Comparison of ENCODE assay signal across 29 cellular contexts in genomic region chr19:55542292-55542855, GRCh38. TPM values are rescaled to one million over a fixed set of nuclear protein-coding genes. Genes with fewer than 3 reads are reported as not detected.
A peak's percentile ranks its signal among the peaks of the same experiment; 100 is the strongest.
DNase-seq lines count a peak whose midpoint lies in the region; ATAC-seq, FAIRE-seq and TF ChIP-seq lines count a peak whose summit lies in the region.
"Had no signal": no experiment of that assay in that cellular context is flagged by ENCODE, and none has a peak within 500 bp of the region (broad histone marks: within the 10 kb centered on the region; RNA-seq: fewer than 3 reads in every experiment).

No MANE protein-coding gene starts in this region.

- H3K9me3 ChIP-seq in HEK293 (ENCODE audit: control insufficient read depth, insufficient read depth, low read depth, low read length) (no peaks in the 10 kb centered on the region), K562 (replicated peaks; ENCODE audit: control insufficient read depth, insufficient read depth, low read depth, low read length) (no peaks in the 10 kb centered on the region)
- H3K9me3 ChIP-seq: BE2C, BLaER1 had no signal

- no peak overlapping the region for H3K4me2 ChIP-seq in K562 (ENCODE audit: insufficient read depth, low read length)
- H3K4me2 ChIP-seq: BLaER1 had no signal

- intact Hi-C loops in K562 (cut with micrococcal nuclease) = no loop called here

- TF ChIP-seq POLR2A in K562 (conservative IDR thresholded peaks at IDR 0.05) (no peak), GM12891 (IDR thresholded peaks at IDR 0.05; ENCODE audit: low read depth, low read length) (no peak)

- FAIRE-seq in K562 (lab: Jason Lieb, UNC) (no peak), GM12891 (lab: Jason Lieb, UNC) (no peak)
- FAIRE-seq: A204.1, GM12878, GM19239 had no signal

- peaks cover 4% of the 10 kb centered on the region for H3K9me1 ChIP-seq in K562 (ENCODE audit: control insufficient read depth, insufficient read depth, low read length)

- H3K27me3 ChIP-seq in K562 (ENCODE audit: control insufficient read depth in 2 of 2, insufficient read depth in 2 of 2, low read length in 2 of 2) = no peaks in the 10 kb centered on the region
- H3K27me3 ChIP-seq: BE2C, BLaER1 had no signal

- in situ Hi-C loops in K562 (cut with MboI) = no loop called here

- H3K27ac ChIP-seq in HEK293 (ENCODE audit: extremely low read depth, low read depth, low read length) (no peak overlapping the region), K562 (ENCODE audit: extremely low read depth, low read depth, low read length) (no peak overlapping the region)
- H3K27ac ChIP-seq: BLaER1 had no signal

- H2AFZ ChIP-seq in K562 (ENCODE audit: low read depth, low read length) = no peak overlapping the region

- BruUV-seq in K562 (replicated peaks; lab: Mats Ljungman, UMichigan) = no TSS peak

- H3K9ac ChIP-seq in K562 (ENCODE audit: insufficient read depth in 1 of 2, low read depth in 2 of 2, low read length in 2 of 2) = no peak overlapping the region
- H3K9ac ChIP-seq: BLaER1 had no signal

- peaks cover 16% of the 10 kb centered on the region for H3K36me3 Mint-ChIP-seq in glutamatergic neuron (ENCODE audit: unreplicated experiment)
- H3K36me3 Mint-ChIP-seq: CD14-positive monocyte; CD4-positive, alpha-beta memory T cell; CD4-positive, CD25-positive, alpha-beta regulatory T cell; CD8-positive, alpha-beta memory T cell had no signal

- no peak overlapping the region for H3K4me3 ChIP-seq in HEK293 (ENCODE audit: low read depth, low read length)
- H3K4me3 ChIP-seq in K562 = no peak overlapping the region
- H3K4me3 ChIP-seq: BLaER1, GM12878 had no signal

- POLR2A ChIA-PET in HEK293 (lab: Yijun Ruan, JAX) = no interaction called here
- POLR2A ChIA-PET in K562 (lab: Yijun Ruan, JAX) = no interaction called here

- TF ChIP-seq RAD21 in K562 (CRISPR knock-in tag; conservative IDR thresholded peaks at IDR 0.05 in 1 of 2, IDR thresholded peaks at IDR 0.05 in 1 of 2) = no peak

- DNase-seq in K562 (ENCODE audit: extremely low read depth in 1 of 4, low spot score in 3 of 4) (no peak), glutamatergic neuron (no peak), dedifferentiated amniotic fluid mesenchymal stem cell (ENCODE audit: extremely low spot score) (no peak), GM12891 (ENCODE audit: insufficient read length, low spot score) (no peak)
- DNase-seq: 8988T; ACHN; BE2C; C1 segment of cervical spinal cord; CD4-positive, alpha-beta memory T cell; CD4-positive, CD25-positive, alpha-beta regulatory T cell; CD8-positive, alpha-beta memory T cell; COR-L47; DMS 273 treated with DMSO at 0.1 percent for 48 hours; DMS153; DMS53; DMS79; DND-41; EL; GDM1 had no signal

- H3K9me3 Mint-ChIP-seq in glutamatergic neuron (ENCODE audit: unreplicated experiment) = peaks cover 14% of the 10 kb centered on the region
- H3K9me3 Mint-ChIP-seq: CD8-positive, alpha-beta memory T cell had no signal

- WGBS in K562 (ENCODE audit: insufficient coverage, low coverage, missing lambda C conversion rate) = 8% methylated on average over 6 of the region's 7 CpGs

- TF ChIP-seq CTCF in HEK293 (tag by site-specific recombination; IDR thresholded peaks at IDR 0.05) = no peak
- no peak for TF ChIP-seq CTCF in K562 (IDR thresholded peaks at IDR 0.05 in 2 of 3, conservative IDR thresholded peaks at IDR 0.05 in 1 of 3; ENCODE audit: insufficient read depth in 2 of 3, low read depth in 1 of 3, low read length in 3 of 3)
- TF ChIP-seq CTCF in glutamatergic neuron (IDR thresholded peaks at IDR 0.05; ENCODE audit: partially characterized antibody, unreplicated experiment) = no peak

- H3K4me1 Mint-ChIP-seq in glutamatergic neuron (ENCODE audit: low read depth, unreplicated experiment) = peaks cover 19% of the 10 kb centered on the region
- H3K4me1 Mint-ChIP-seq: CD4-positive, alpha-beta memory T cell; CD4-positive, CD25-positive, alpha-beta regulatory T cell; CD8-positive, alpha-beta memory T cell had no signal

- H4K20me1 ChIP-seq in K562 (replicated peaks; ENCODE audit: control insufficient read depth, insufficient read depth, low read length) = no peaks in the 10 kb centered on the region
- H4K20me1 ChIP-seq: BLaER1 had no signal

- no peak overlapping the region for H3K4me3 Mint-ChIP-seq in glutamatergic neuron (ENCODE audit: unreplicated experiment)
- H3K4me3 Mint-ChIP-seq: CD14-positive monocyte; CD4-positive, alpha-beta memory T cell; CD8-positive, alpha-beta memory T cell had no signal

- H3K4me1 ChIP-seq in HEK293 (ENCODE audit: control insufficient read depth, insufficient read depth, low read length) = no peaks in the 10 kb centered on the region
- H3K4me1 ChIP-seq in K562 (replicated peaks in 1 of 2; ENCODE audit: control insufficient read depth in 2 of 2, insufficient read depth in 2 of 2, low read length in 2 of 2) = peaks cover 33 to 55% of the 10 kb centered on the region in 2 experiments
- H3K4me1 ChIP-seq: BE2C had no signal

- peak overlapping the region; percentile 4 for H3K27ac Mint-ChIP-seq in glutamatergic neuron (ENCODE audit: unreplicated experiment)
- H3K27ac Mint-ChIP-seq: CD14-positive monocyte; CD4-positive, alpha-beta memory T cell; CD4-positive, CD25-positive, alpha-beta regulatory T cell had no signal

- no peak for ATAC-seq in K562
- ATAC-seq in HG02852 (IDR thresholded peaks at IDR 0.05; ENCODE audit: unreplicated experiment) = no peak
- ATAC-seq: GM12878 had no signal

- peaks cover 7% of the 10 kb centered on the region for H3K27me3 Mint-ChIP-seq in glutamatergic neuron (ENCODE audit: unreplicated experiment)

- CTCF ChIA-PET in HEK293 (lab: Yijun Ruan, JAX) (no interaction called here), K562 (lab: Yijun Ruan, JAX; ENCODE audit: low intra/inter-chr PET ratio) (no interaction called here)

- no peak for TF ChIP-seq EP300 in K562 (IDR thresholded peaks at IDR 0.05; ENCODE audit: low read length)

- H3K79me2 ChIP-seq in K562 (ENCODE audit: control insufficient read depth, insufficient read depth, low read length) = no peaks in the 10 kb centered on the region

- H3K36me3 ChIP-seq in HEK293 (ENCODE audit: control insufficient read depth in 2 of 2, insufficient read depth in 1 of 2, low read length in 2 of 2) = no peaks in the 10 kb centered on the region
- H3K36me3 ChIP-seq in K562 (ENCODE audit: control insufficient read depth, insufficient read depth, low read length) = no peaks in the 10 kb centered on the region
- H3K36me3 ChIP-seq: BE2C, BLaER1 had no signal

RNA-seq across cellular contexts. Expression of gene SBK3, which starts 3.0 kb away (rescaled TPM):
- 1.1 TPM in 1 of 2 replicates, not detected in the other for total RNA-seq in K562 (2011; cell fraction: chromatin; rRNA removed; ENCODE audit: low replicate concordance)
- total RNA-seq in K562 (2011; cell fraction: nucleolus; rRNA removed) = 0.50 TPM in 1 of 2 replicates, not detected in the other
- 0.44 TPM in 1 of 2 replicates, not detected in the other for total RNA-seq in K562 (2011; cell fraction: nucleoplasm; rRNA removed)
- total RNA-seq in K562 (2014; rRNA removed) = not detected in 2 replicates
- not detected in 2 replicates for total RNA-seq in K562 (2014; rRNA removed; fragmentation: Illumina TruSeq; extraction: Trizol)
- total RNA-seq in K562 (2015; rRNA removed; fragmentation: Illumina TruSeq; extraction: Trizol) = not detected in 2 replicates
- 0.13 TPM in 1 of 2 replicates, not detected in the other for total RNA-seq in K562 (2021)
- polyA plus RNA-seq in K562 (2011; rRNA removed) = 0.20 and 0.43 TPM in 2 replicates
- polyA plus RNA-seq in K562 (2011; cell fraction: cytosol; rRNA removed) = 0.19 and 3.0 TPM in 2 replicates
- 2.0 TPM in 1 of 2 replicates, not detected in the other for polyA plus RNA-seq in K562 (2011; cell fraction: nucleus; rRNA removed)
- 0.23 and 0.43 TPM in 2 replicates for polyA plus RNA-seq in K562 (2012)
- 0.12 TPM in 1 of 2 replicates, not detected in the other for polyA plus RNA-seq in K562 (2014; fragmentation: Illumina TruSeq; extraction: Trizol)
- polyA plus RNA-seq in K562 (2014; fragmentation: Nextera tagmentation; extraction: Ambion mirVana) = not detected
- polyA plus RNA-seq in K562 (2014; rRNA removed) = 0.11 TPM in 1 of 2 replicates, not detected in the other
- 0.14 TPM in 1 of 2 replicates, not detected in the other for polyA minus RNA-seq in K562 (2011; rRNA and poly(A)+ RNA removed)
- 1.7 TPM in 1 of 2 replicates, not detected in the other for polyA minus RNA-seq in K562 (2011; cell fraction: cytosol; rRNA and poly(A)+ RNA removed)
- polyA minus RNA-seq in K562 (2011; cell fraction: nucleus; rRNA and poly(A)+ RNA removed) = 1.2 TPM in 1 of 2 replicates, not detected in the other
- total RNA-seq in glutamatergic neuron (ENCODE audit: unreplicated experiment) = not detected
- not detected for polyA plus RNA-seq in GM12891 (2012; ENCODE audit: low read depth, missing spikeins)
- total RNA-seq: A673; CD4-positive, alpha-beta memory T cell; CD4-positive, CD25-positive, alpha-beta regulatory T cell; CD8-positive, alpha-beta memory T cell; Daoy; GM12878 had no signal
- polyA plus RNA-seq: AG04450; CD14-positive monocyte; CD4-positive, alpha-beta memory T cell; CD4-positive, CD25-positive, alpha-beta regulatory T cell; CD8-positive, alpha-beta memory T cell; GM12878 had no signal

RNA-seq across cellular contexts. Expression of gene SBK2, which starts 5.4 kb away (rescaled TPM):
- total RNA-seq in K562 (2011; cell fraction: chromatin; rRNA removed; ENCODE audit: low replicate concordance) = not detected in 2 replicates
- not detected in 2 replicates for total RNA-seq in K562 (2011; cell fraction: nucleolus; rRNA removed)
- not detected in 2 replicates for total RNA-seq in K562 (2011; cell fraction: nucleoplasm; rRNA removed)
- total RNA-seq in K562 (2014; rRNA removed) (not detected in 2 replicates), K562 (2014; rRNA removed; fragmentation: Illumina TruSeq; extraction: Trizol) (not detected in 2 replicates), K562 (2015; rRNA removed; fragmentation: Illumina TruSeq; extraction: Trizol) (not detected in 2 replicates), K562 (2021) (not detected in 2 replicates), glutamatergic neuron (ENCODE audit: unreplicated experiment) (0.42 TPM)
- polyA plus RNA-seq in K562 (2011; rRNA removed) (not detected in 2 replicates), K562 (2014; fragmentation: Illumina TruSeq; extraction: Trizol) (not detected in 2 replicates), K562 (2014; fragmentation: Nextera tagmentation; extraction: Ambion mirVana) (not detected), K562 (2014; rRNA removed) (not detected in 2 replicates)
- 0.09 TPM in 1 of 2 replicates, not detected in the other for polyA plus RNA-seq in K562 (2011; cell fraction: cytosol; rRNA removed)
- polyA plus RNA-seq in K562 (2011; cell fraction: nucleus; rRNA removed) = 0.17 TPM in 1 of 2 replicates, not detected in the other
- polyA plus RNA-seq in K562 (2012) = not detected in 2 replicates
- not detected in 2 replicates for polyA minus RNA-seq in K562 (2011; rRNA and poly(A)+ RNA removed)
- polyA minus RNA-seq in K562 (2011; cell fraction: cytosol; rRNA and poly(A)+ RNA removed) = not detected in 2 replicates
- polyA minus RNA-seq in K562 (2011; cell fraction: nucleus; rRNA and poly(A)+ RNA removed) = not detected in 2 replicates
- polyA plus RNA-seq in GM12891 (2012; ENCODE audit: low read depth, missing spikeins) = not detected
- total RNA-seq: A673; CD4-positive, alpha-beta memory T cell; CD4-positive, CD25-positive, alpha-beta regulatory T cell; CD8-positive, alpha-beta memory T cell; Daoy; GM12878 had no signal
- polyA plus RNA-seq: CD14-positive monocyte; CD4-positive, alpha-beta memory T cell; CD4-positive, CD25-positive, alpha-beta regulatory T cell; CD8-positive, alpha-beta memory T cell; GM12878 had no signal

RNA-seq across cellular contexts. Expression of gene ZNF579, which starts 38.3 kb away (rescaled TPM):
- 39.4 and 55.2 TPM in 2 replicates for total RNA-seq in K562 (2011; cell fraction: chromatin; rRNA removed; ENCODE audit: low replicate concordance)
- total RNA-seq in K562 (2011; cell fraction: nucleolus; rRNA removed) = 10.7 TPM in 2 replicates
- 25.4 and 86.3 TPM in 2 replicates for total RNA-seq in K562 (2011; cell fraction: nucleoplasm; rRNA removed)
- total RNA-seq in K562 (2014; rRNA removed) (3.8 and 5.9 TPM in 2 replicates), K562 (2014; rRNA removed; fragmentation: Illumina TruSeq; extraction: Trizol) (1.0 and 1.3 TPM in 2 replicates), K562 (2015; rRNA removed; fragmentation: Illumina TruSeq; extraction: Trizol) (1.2 and 1.3 TPM in 2 replicates), K562 (2021) (15.0 and 15.9 TPM in 2 replicates), glutamatergic neuron (ENCODE audit: unreplicated experiment) (48.9 TPM)
- polyA plus RNA-seq in K562 (2011; rRNA removed) (1.6 and 3.3 TPM in 2 replicates), K562 (2014; fragmentation: Illumina TruSeq; extraction: Trizol) (3.3 and 3.9 TPM in 2 replicates), K562 (2014; fragmentation: Nextera tagmentation; extraction: Ambion mirVana) (under 1 TPM; 0.06 to 0.08 TPM), K562 (2014; rRNA removed) (3.4 and 4.9 TPM in 2 replicates)
- polyA plus RNA-seq in K562 (2011; cell fraction: cytosol; rRNA removed) = 3.0 and 6.5 TPM in 2 replicates
- polyA plus RNA-seq in K562 (2011; cell fraction: nucleus; rRNA removed) = 17.0 and 20.1 TPM in 2 replicates
- 6.7 and 9.7 TPM in 2 replicates for polyA plus RNA-seq in K562 (2012)
- polyA minus RNA-seq in K562 (2011; rRNA and poly(A)+ RNA removed) = 3.0 and 4.6 TPM in 2 replicates
- 5.6 and 7.0 TPM in 2 replicates for polyA minus RNA-seq in K562 (2011; cell fraction: cytosol; rRNA and poly(A)+ RNA removed)
- polyA minus RNA-seq in K562 (2011; cell fraction: nucleus; rRNA and poly(A)+ RNA removed) = 4.6 and 5.4 TPM in 2 replicates
- polyA plus RNA-seq in GM12891 (2012; ENCODE audit: low read depth, missing spikeins) = 4.4 TPM

RNA-seq across cellular contexts. Expression of gene SSC5D, which starts 54.1 kb away (rescaled TPM):
- total RNA-seq in K562 (2011; cell fraction: chromatin; rRNA removed; ENCODE audit: low replicate concordance) = 2.5 and 3.9 TPM in 2 replicates
- 2.4 and 3.2 TPM in 2 replicates for total RNA-seq in K562 (2011; cell fraction: nucleolus; rRNA removed)
- 1.5 and 4.6 TPM in 2 replicates for total RNA-seq in K562 (2011; cell fraction: nucleoplasm; rRNA removed)
- total RNA-seq in K562 (2014; rRNA removed) = 0.14 and 0.20 TPM in 2 replicates
- total RNA-seq in K562 (2014; rRNA removed; fragmentation: Illumina TruSeq; extraction: Trizol) = 0.03 and 0.04 TPM in 2 replicates
- 0.15 and 0.18 TPM in 2 replicates for total RNA-seq in K562 (2015; rRNA removed; fragmentation: Illumina TruSeq; extraction: Trizol)
- total RNA-seq in K562 (2021) = 0.67 and 0.71 TPM in 2 replicates
- 0.07 and 0.12 TPM in 2 replicates for polyA plus RNA-seq in K562 (2011; rRNA removed)
- polyA plus RNA-seq in K562 (2011; cell fraction: cytosol; rRNA removed) = 0.01 and 0.09 TPM in 2 replicates
- 0.63 and 1.4 TPM in 2 replicates for polyA plus RNA-seq in K562 (2011; cell fraction: nucleus; rRNA removed)
- 0.61 and 1.6 TPM in 2 replicates for polyA plus RNA-seq in K562 (2012)
- 0.19 TPM in 2 replicates for polyA plus RNA-seq in K562 (2014; fragmentation: Illumina TruSeq; extraction: Trizol)
- polyA plus RNA-seq in K562 (2014; fragmentation: Nextera tagmentation; extraction: Ambion mirVana) = not detected
- 0.08 and 0.09 TPM in 2 replicates for polyA plus RNA-seq in K562 (2014; rRNA removed)
- 0.09 and 0.14 TPM in 2 replicates for polyA minus RNA-seq in K562 (2011; rRNA and poly(A)+ RNA removed)
- 3.6 TPM in 1 of 2 replicates, not detected in the other for polyA minus RNA-seq in K562 (2011; cell fraction: cytosol; rRNA and poly(A)+ RNA removed)
- 0.94 and 1.00 TPM in 2 replicates for polyA minus RNA-seq in K562 (2011; cell fraction: nucleus; rRNA and poly(A)+ RNA removed)
- total RNA-seq in glutamatergic neuron (ENCODE audit: unreplicated experiment) = 7.6 TPM
- polyA plus RNA-seq in GM12891 (2012; ENCODE audit: low read depth, missing spikeins) = 0.09 TPM
- polyA plus RNA-seq: CD14-positive monocyte; CD4-positive, alpha-beta memory T cell; CD4-positive, CD25-positive, alpha-beta regulatory T cell; CD8-positive, alpha-beta memory T cell had no signal

RNA-seq across cellular contexts. Expression of gene FIZ1, which starts 56.9 kb away (rescaled TPM):
- 4.3 and 8.7 TPM in 2 replicates for total RNA-seq in K562 (2011; cell fraction: chromatin; rRNA removed; ENCODE audit: low replicate concordance)
- 5.7 and 6.8 TPM in 2 replicates for total RNA-seq in K562 (2011; cell fraction: nucleolus; rRNA removed)
- total RNA-seq in K562 (2011; cell fraction: nucleoplasm; rRNA removed) = 6.9 and 7.8 TPM in 2 replicates
- total RNA-seq in K562 (2014; rRNA removed) (5.9 and 7.3 TPM in 2 replicates), K562 (2014; rRNA removed; fragmentation: Illumina TruSeq; extraction: Trizol) (2.3 and 3.2 TPM in 2 replicates), K562 (2015; rRNA removed; fragmentation: Illumina TruSeq; extraction: Trizol) (4.7 and 5.5 TPM in 2 replicates), K562 (2021) (14.4 and 17.5 TPM in 2 replicates), glutamatergic neuron (ENCODE audit: unreplicated experiment) (26.0 TPM)
- polyA plus RNA-seq in K562 (2011; rRNA removed) (3.8 and 4.7 TPM in 2 replicates), K562 (2014; fragmentation: Illumina TruSeq; extraction: Trizol) (8.7 TPM in 2 replicates), K562 (2014; fragmentation: Nextera tagmentation; extraction: Ambion mirVana) (under 1 TPM; 0.79 to 0.81 TPM), K562 (2014; rRNA removed) (5.7 and 5.8 TPM in 2 replicates)
- polyA plus RNA-seq in K562 (2011; cell fraction: cytosol; rRNA removed) = 3.5 and 7.4 TPM in 2 replicates
- polyA plus RNA-seq in K562 (2011; cell fraction: nucleus; rRNA removed) = 7.6 and 10.7 TPM in 2 replicates
- polyA plus RNA-seq in K562 (2012) = 10.6 and 12.2 TPM in 2 replicates
- 2.1 and 3.1 TPM in 2 replicates for polyA minus RNA-seq in K562 (2011; rRNA and poly(A)+ RNA removed)
- polyA minus RNA-seq in K562 (2011; cell fraction: cytosol; rRNA and poly(A)+ RNA removed) = 5.5 and 6.6 TPM in 2 replicates
- 2.8 and 3.4 TPM in 2 replicates for polyA minus RNA-seq in K562 (2011; cell fraction: nucleus; rRNA and poly(A)+ RNA removed)
- 6.5 TPM for polyA plus RNA-seq in GM12891 (2012; ENCODE audit: low read depth, missing spikeins)

Comparison
In these comparisons a context has a peak if more than half of its experiments do, and no peak if none do; other contexts are left out.
1. Of the 44 proteins assayed by ChIP-seq in both K562 and HEK293: peak only in K562: none; only in HEK293: ZBTB17; in both: none; in neither: 43.